ENCODE assay signal across 17 cellular contexts in the genomic region with DNA sequence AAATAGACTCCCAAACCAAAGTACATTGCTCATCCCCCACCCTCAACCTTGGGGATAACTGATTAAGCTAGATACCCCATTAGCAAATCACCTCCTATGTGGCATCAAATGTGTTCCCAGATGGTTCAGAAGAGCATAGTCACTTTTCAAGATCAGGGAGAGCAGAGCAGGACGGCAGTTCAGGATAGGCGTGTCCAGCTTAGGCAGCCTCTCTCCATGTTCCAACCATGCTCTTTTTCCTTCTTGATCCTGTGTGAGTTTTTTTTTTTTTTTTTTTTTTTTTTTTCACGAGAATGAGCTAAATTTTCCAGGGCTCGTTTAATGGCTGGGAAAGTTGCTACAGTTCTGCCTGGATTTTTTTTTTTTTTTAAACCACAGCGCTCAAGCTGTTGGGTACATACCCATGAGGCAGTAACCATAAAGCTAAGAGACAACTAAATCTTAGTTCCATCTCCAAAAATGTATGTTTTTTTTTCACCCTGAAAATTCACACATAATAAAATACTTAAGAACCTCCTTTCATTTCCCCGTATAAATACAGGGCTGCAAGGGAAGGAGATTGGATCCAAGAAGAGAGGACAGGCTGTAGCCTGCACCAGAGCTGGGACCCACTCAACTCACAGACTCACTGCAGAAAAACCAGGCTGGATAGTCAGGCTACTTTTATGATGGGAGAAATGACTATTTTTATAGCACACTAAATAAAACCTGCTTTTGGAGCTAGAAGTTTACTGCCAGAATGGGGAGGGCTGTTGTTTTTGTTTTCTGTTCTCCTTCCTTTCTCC.
"Had no signal": no experiment of that assay in that cellular context is flagged by ENCODE, and none has a peak within 500 bp of the region (broad histone marks: within the 10 kb centered on the region; RNA-seq: fewer than 3 reads in every experiment).

No MANE protein-coding gene starts in this region.

- DNase-seq: activated CD4-positive, alpha-beta T cell treated with anti-CD3 and anti-CD28 coated beads for 4 hours; activated naive CD4-positive, alpha-beta T cell; cortex of kidney; effector CD8-positive, alpha-beta T cell; hippocampal formation; midbrain; naive thymus-derived CD4-positive, alpha-beta T cell; occipital lobe; SK-N-SH; T-helper 1 cell; WERI-Rb-1 had no signal

- H3K27me3 ChIP-seq: cardiac muscle cell, gastroesophageal sphincter had no signal

- H3K4me2 ChIP-seq: SK-N-SH had no signal

- H3K4me1 Mint-ChIP-seq: naive thymus-derived CD4-positive, alpha-beta T cell had no signal

- H3K4me3 Mint-ChIP-seq: activated T-helper 1 cell treated with anti-CD3 and anti-CD28 coated beads, Interleukin-12 subunit alpha, Interleukin-12 subunit beta, Interleukin-2, Interleukin-4 antibody, amounts not matched to agents 30 ng/mL and 10 ng/mL and 1 ng/mL, durations not matched to agents 14 hours and 24 hours and 36 hours; naive thymus-derived CD4-positive, alpha-beta T cell; stimulated activated effector memory CD8-positive, alpha-beta T cell treated with anti-CD3 and anti-CD28 coated beads, Interleukin-12 subunit alpha, Interleukin-12 subunit beta, amount 100 ng/mL, for 72 hours; type B pancreatic cell had no signal

- H3K27ac ChIP-seq: cardiac muscle cell, WERI-Rb-1 had no signal

- H3K27me3 Mint-ChIP-seq: naive thymus-derived CD4-positive, alpha-beta T cell; type B pancreatic cell had no signal

- H3K4me3 ChIP-seq: cardiac muscle cell, gastroesophageal sphincter, lung had no signal

- H3K9me3 ChIP-seq: gastroesophageal sphincter, SK-N-SH had no signal

- H3K27ac Mint-ChIP-seq: activated T-helper 1 cell treated with anti-CD3 and anti-CD28 coated beads, Interleukin-12 subunit alpha, Interleukin-12 subunit beta, Interleukin-2, Interleukin-4 antibody, amounts not matched to agents 30 ng/mL and 10 ng/mL and 1 ng/mL, durations not matched to agents 14 hours and 24 hours and 36 hours; naive thymus-derived CD4-positive, alpha-beta T cell; stimulated activated effector memory CD8-positive, alpha-beta T cell treated with anti-CD3 and anti-CD28 coated beads, Interleukin-12 subunit alpha, Interleukin-12 subunit beta, amount 100 ng/mL, for 72 hours; type B pancreatic cell had no signal

- H3K36me3 ChIP-seq: cardiac muscle cell, gastroesophageal sphincter, WERI-Rb-1 had no signal

- H3K9me3 Mint-ChIP-seq: stimulated activated effector memory CD8-positive, alpha-beta T cell treated with anti-CD3 and anti-CD28 coated beads, Interleukin-12 subunit alpha, Interleukin-12 subunit beta, amount 100 ng/mL, for 72 hours; type B pancreatic cell had no signal

- H3K9ac ChIP-seq: SK-N-SH had no signal

- ATAC-seq: gastroesophageal sphincter; naive thymus-derived CD4-positive, alpha-beta T cell; stimulated activated effector memory CD8-positive, alpha-beta T cell treated with anti-CD3 and anti-CD28 coated beads, Interleukin-12 subunit alpha, Interleukin-12 subunit beta, amount 100 ng/mL, for 72 hours had no signal

- H3K36me3 Mint-ChIP-seq: naive thymus-derived CD4-positive, alpha-beta T cell; stimulated activated effector memory CD8-positive, alpha-beta T cell treated with anti-CD3 and anti-CD28 coated beads, Interleukin-12 subunit alpha, Interleukin-12 subunit beta, amount 100 ng/mL, for 72 hours had no signal
